15 cellular contexts compared by ENCODE assay signal in genomic region chr13:112670118-112670517, GRCh38. TPM values are rescaled to one million over a fixed set of nuclear protein-coding genes. Genes with fewer than 3 reads are reported as not detected.
DNase-seq lines count a peak whose midpoint lies in the region; ATAC-seq and TF ChIP-seq lines count a peak whose summit lies in the region.
"Had no signal": no experiment of that assay in that cellular context is flagged by ENCODE, and none has a peak within 500 bp of the region (broad histone marks: within the 10 kb centered on the region; RNA-seq: fewer than 3 reads in every experiment).

No MANE protein-coding gene starts in this region.

- 0 out of 2 replicates have a peak, but pooled peaks have one; percentile 7 for TF ChIP-seq CTCF in 22Rv1 (IDR thresholded peaks at IDR 0.05)
- no peak for TF ChIP-seq CTCF in thyroid gland (IDR thresholded peaks at IDR 0.05)

- peak; percentile 91 for ATAC-seq in GM19438 (IDR thresholded peaks at IDR 0.05; ENCODE audit: low read depth, unreplicated experiment)
- ATAC-seq in HG03442 (IDR thresholded peaks at IDR 0.05; ENCODE audit: unreplicated experiment): peak; percentile 49
- no peak for ATAC-seq in GM21737 (IDR thresholded peaks at IDR 0.05; ENCODE audit: unreplicated experiment)
- ATAC-seq in stimulated activated naive CD8-positive, alpha-beta T cell treated with anti-CD3 and anti-CD28 coated beads, Interleukin-15, Interleukin-2, amounts not matched to agents 100 U/mL and 50 U/mL, for 24 hours: no peak

- peak; percentile 35 for DNase-seq in kidney glomerular epithelial cell (lab: John Stamatoyannopoulos, UW)
- no peak for DNase-seq in thyroid gland
- DNase-seq in SKM-1 treated with dmso at 0.1 percent for 144 hours (lab: John Stamatoyannopoulos, UW; ENCODE audit: unreplicated experiment): no peak
- no peak for DNase-seq in stimulated activated naive CD8-positive, alpha-beta T cell treated with anti-CD3 and anti-CD28 coated beads, Interleukin-15, Interleukin-2, amounts not matched to agents 100 U/mL and 50 U/mL, for 24 hours
- DNase-seq: activated CD4-positive, alpha-beta T cell treated with anti-CD3 and anti-CD28 coated beads, Interleukin-2, amount 50 U/mL, for 48 hours; activated naive CD4-positive, alpha-beta T cell treated with Interleukin-2 at 50 U/mL for 16 hours; naive B cell; OCI-M1 had no signal

- H3K9me3 ChIP-seq in thyroid gland: no peaks in the 10 kb centered on the region
- H3K9me3 ChIP-seq: A549, esophagus muscularis mucosa, thoracic aorta had no signal

- no peaks in the 10 kb centered on the region for H3K36me3 ChIP-seq in thyroid gland
- H3K36me3 ChIP-seq: esophagus muscularis mucosa, thoracic aorta had no signal

- TF ChIP-seq POLR2A in thyroid gland (IDR thresholded peaks at IDR 0.05): no peak

- H3K27me3 ChIP-seq in thyroid gland: no peaks in the 10 kb centered on the region

- intact Hi-C loops in thyroid gland (cut with DNase I): no loop called here

- H3K4me1 ChIP-seq in thyroid gland: no peaks in the 10 kb centered on the region
- H3K4me1 ChIP-seq: A549, esophagus muscularis mucosa had no signal

- H3K27ac ChIP-seq in 22Rv1 (no peak overlapping the region), thyroid gland (no peak overlapping the region)
- H3K27ac ChIP-seq: A549, esophagus muscularis mucosa, thoracic aorta had no signal

- 93 to 97% methylated on average over 8 of the region's 8 CpGs for whole genome bisulfite sequencing in thyroid gland, 2 donors

- H3K4me3 ChIP-seq in thyroid gland (replicated peaks in 1 of 3): no peak overlapping the region
- H3K4me3 ChIP-seq: A549, esophagus muscularis mucosa, thoracic aorta had no signal

RNA-seq across cellular contexts. Expression of gene ATP11A, which starts 19.7 kb away (rescaled TPM):
- total RNA-seq in thyroid gland: 10 to 100 TPM; 32.1 to 83.6 (median 46.2) TPM

Comparison
In these comparisons a context has a peak if more than half of its experiments do, and no peak if none do; other contexts are left out.
1. ATAC-seq: peak in GM19438 (single experiment) and HG03442 (single experiment); none in GM21737 (single experiment) and stimulated activated naive CD8-positive, alpha-beta T cell treated with anti-CD3 and anti-CD28 coated beads, Interleukin-15, Interleukin-2, amounts not matched to agents 100 U/mL and 50 U/mL, for 24 hours (single experiment).